17 cellular contexts compared by ENCODE assay signal in genomic region chr7:86925221-86925620, GRCh38.
DNase-seq lines count a peak whose midpoint lies in the region; FAIRE-seq and TF ChIP-seq lines count a peak whose summit lies in the region.
"Had no signal": no experiment of that assay in that cellular context is flagged by ENCODE, and none has a peak within 500 bp of the region (broad histone marks: within the 10 kb centered on the region; RNA-seq: fewer than 3 reads in every experiment).

No MANE protein-coding gene starts in this region.

- H3K4me3 ChIP-seq in Jurkat, Clone E6-1 (ENCODE audit: low read length), result no peak overlapping the region
- H3K4me3 ChIP-seq in colonic mucosa, result no peak overlapping the region
- H3K4me3 ChIP-seq: BLaER1 treated with 17β-estradiol and CSF1 and Interleukin-3, amounts not matched to agents 10 nM and 100 nM; GM12878; HAP-1 had no signal

- H3K9ac ChIP-seq in colonic mucosa (ENCODE audit: low read depth in 2 of 2, low read length in 2 of 2), result no peak overlapping the region
- H3K9ac ChIP-seq: BLaER1 treated with 17β-estradiol and CSF1 and Interleukin-3, amounts not matched to agents 10 nM and 100 nM had no signal

- H3K27me3 ChIP-seq in colonic mucosa, result no peaks in the 10 kb centered on the region
- H3K27me3 ChIP-seq: BLaER1 treated with 17β-estradiol and CSF1 and Interleukin-3, amounts not matched to agents 10 nM and 100 nM had no signal

- no peak overlapping the region for H3K27ac ChIP-seq in colonic mucosa
- H3K27ac ChIP-seq: BLaER1 treated with 17β-estradiol and CSF1 and Interleukin-3, amounts not matched to agents 10 nM and 100 nM had no signal

- TF ChIP-seq POLR2A in GM12892 (IDR thresholded peaks at IDR 0.05; ENCODE audit: low read depth, low read length), result no peak

- TF ChIP-seq CTCF in colonic mucosa (IDR thresholded peaks at IDR 0.05), result no peak

- H3K36me3 ChIP-seq in colonic mucosa, result no peaks in the 10 kb centered on the region
- H3K36me3 ChIP-seq: BLaER1 treated with 17β-estradiol and CSF1 and Interleukin-3, amounts not matched to agents 10 nM and 100 nM; HAP-1 had no signal

- DNase-seq in GM12892 (ENCODE audit: insufficient read length), result no peak
- peak; percentile 8 for DNase-seq in Jurkat, Clone E6-1 (ENCODE audit: low read depth, low spot score)
- DNase-seq in NAMALWA (ENCODE audit: low spot score), result peak; percentile 31
- DNase-seq in colonic mucosa, result peak; percentile 28
- DNase-seq in RKO (ENCODE audit: low spot score), result no peak
- no peak for DNase-seq in activated T-cell treated with anti-CD3 and anti-CD28 coated beads, Interleukin-2, amount 50 U/mL, for 48 hours
- no peak for DNase-seq in amygdala (lab: John Stamatoyannopoulos, UW)
- DNase-seq in DMS 273 treated with DMSO at 0.1 percent for 48 hours (lab: John Stamatoyannopoulos, UW), result no peak
- DNase-seq: ACHN; CD4-positive, CD25-positive, alpha-beta regulatory T cell; GOT3 had no signal

- intact Hi-C loops in colonic mucosa (cut with DNase I), result loop anchor here (5.0 kb wide), 1 partner anchor 312 kb away; no protein-coding TSS in a partner anchor

- FAIRE-seq in GM12892 (lab: Jason Lieb, UNC), result peak; percentile 58
- FAIRE-seq: GM12878, GM19239, HepG2, HTR-8/SVneo had no signal

- no peaks in the 10 kb centered on the region for H3K9me3 ChIP-seq in colonic mucosa
- H3K9me3 ChIP-seq: HAP-1 had no signal

- no peaks in the 10 kb centered on the region for H3K4me1 ChIP-seq in colonic mucosa
- H3K4me1 ChIP-seq: HAP-1 had no signal

Comparison
In these comparisons a context has a peak if more than half of its experiments do, and no peak if none do; other contexts are left out.
1. DNase-seq: peak in Jurkat, Clone E6-1 (single experiment), NAMALWA (single experiment) and colonic mucosa (single experiment); none in GM12892 (single experiment), RKO (single experiment), activated T-cell treated with anti-CD3 and anti-CD28 coated beads, Interleukin-2, amount 50 U/mL, for 48 hours (0 of 2), amygdala (0 of 56) and DMS 273 treated with DMSO at 0.1 percent for 48 hours (single experiment).